Comparison of ENCODE assay signal across 1 cellular context in the genomic region with DNA sequence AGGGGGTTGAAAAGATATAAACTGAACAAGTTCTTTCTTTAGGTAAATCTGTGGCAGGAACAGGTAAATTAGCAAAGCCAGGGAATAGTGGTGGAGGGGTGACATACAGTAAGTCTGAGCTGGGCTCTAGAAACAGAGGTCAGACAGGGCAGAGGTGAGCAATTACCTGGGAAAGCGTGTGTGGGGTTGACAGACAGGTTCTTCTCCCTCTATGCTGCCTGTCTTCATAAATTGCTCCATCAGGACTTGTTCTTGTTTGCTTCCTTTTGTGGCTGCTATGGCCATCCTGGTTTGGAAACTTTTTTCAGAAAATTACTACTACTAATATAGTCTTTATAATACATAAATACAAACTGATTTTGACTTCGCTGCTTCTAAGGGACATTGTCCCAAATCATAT.
TF ChIP-seq lines count a peak whose summit lies in the region.

No MANE protein-coding gene starts in this region.

TF ChIP-seq in GM23338, 12 proteins besides CTCF, POLR2A, EP300 and RAD21 (continued from another document):
- TF ChIP-seq, protein P1, sequence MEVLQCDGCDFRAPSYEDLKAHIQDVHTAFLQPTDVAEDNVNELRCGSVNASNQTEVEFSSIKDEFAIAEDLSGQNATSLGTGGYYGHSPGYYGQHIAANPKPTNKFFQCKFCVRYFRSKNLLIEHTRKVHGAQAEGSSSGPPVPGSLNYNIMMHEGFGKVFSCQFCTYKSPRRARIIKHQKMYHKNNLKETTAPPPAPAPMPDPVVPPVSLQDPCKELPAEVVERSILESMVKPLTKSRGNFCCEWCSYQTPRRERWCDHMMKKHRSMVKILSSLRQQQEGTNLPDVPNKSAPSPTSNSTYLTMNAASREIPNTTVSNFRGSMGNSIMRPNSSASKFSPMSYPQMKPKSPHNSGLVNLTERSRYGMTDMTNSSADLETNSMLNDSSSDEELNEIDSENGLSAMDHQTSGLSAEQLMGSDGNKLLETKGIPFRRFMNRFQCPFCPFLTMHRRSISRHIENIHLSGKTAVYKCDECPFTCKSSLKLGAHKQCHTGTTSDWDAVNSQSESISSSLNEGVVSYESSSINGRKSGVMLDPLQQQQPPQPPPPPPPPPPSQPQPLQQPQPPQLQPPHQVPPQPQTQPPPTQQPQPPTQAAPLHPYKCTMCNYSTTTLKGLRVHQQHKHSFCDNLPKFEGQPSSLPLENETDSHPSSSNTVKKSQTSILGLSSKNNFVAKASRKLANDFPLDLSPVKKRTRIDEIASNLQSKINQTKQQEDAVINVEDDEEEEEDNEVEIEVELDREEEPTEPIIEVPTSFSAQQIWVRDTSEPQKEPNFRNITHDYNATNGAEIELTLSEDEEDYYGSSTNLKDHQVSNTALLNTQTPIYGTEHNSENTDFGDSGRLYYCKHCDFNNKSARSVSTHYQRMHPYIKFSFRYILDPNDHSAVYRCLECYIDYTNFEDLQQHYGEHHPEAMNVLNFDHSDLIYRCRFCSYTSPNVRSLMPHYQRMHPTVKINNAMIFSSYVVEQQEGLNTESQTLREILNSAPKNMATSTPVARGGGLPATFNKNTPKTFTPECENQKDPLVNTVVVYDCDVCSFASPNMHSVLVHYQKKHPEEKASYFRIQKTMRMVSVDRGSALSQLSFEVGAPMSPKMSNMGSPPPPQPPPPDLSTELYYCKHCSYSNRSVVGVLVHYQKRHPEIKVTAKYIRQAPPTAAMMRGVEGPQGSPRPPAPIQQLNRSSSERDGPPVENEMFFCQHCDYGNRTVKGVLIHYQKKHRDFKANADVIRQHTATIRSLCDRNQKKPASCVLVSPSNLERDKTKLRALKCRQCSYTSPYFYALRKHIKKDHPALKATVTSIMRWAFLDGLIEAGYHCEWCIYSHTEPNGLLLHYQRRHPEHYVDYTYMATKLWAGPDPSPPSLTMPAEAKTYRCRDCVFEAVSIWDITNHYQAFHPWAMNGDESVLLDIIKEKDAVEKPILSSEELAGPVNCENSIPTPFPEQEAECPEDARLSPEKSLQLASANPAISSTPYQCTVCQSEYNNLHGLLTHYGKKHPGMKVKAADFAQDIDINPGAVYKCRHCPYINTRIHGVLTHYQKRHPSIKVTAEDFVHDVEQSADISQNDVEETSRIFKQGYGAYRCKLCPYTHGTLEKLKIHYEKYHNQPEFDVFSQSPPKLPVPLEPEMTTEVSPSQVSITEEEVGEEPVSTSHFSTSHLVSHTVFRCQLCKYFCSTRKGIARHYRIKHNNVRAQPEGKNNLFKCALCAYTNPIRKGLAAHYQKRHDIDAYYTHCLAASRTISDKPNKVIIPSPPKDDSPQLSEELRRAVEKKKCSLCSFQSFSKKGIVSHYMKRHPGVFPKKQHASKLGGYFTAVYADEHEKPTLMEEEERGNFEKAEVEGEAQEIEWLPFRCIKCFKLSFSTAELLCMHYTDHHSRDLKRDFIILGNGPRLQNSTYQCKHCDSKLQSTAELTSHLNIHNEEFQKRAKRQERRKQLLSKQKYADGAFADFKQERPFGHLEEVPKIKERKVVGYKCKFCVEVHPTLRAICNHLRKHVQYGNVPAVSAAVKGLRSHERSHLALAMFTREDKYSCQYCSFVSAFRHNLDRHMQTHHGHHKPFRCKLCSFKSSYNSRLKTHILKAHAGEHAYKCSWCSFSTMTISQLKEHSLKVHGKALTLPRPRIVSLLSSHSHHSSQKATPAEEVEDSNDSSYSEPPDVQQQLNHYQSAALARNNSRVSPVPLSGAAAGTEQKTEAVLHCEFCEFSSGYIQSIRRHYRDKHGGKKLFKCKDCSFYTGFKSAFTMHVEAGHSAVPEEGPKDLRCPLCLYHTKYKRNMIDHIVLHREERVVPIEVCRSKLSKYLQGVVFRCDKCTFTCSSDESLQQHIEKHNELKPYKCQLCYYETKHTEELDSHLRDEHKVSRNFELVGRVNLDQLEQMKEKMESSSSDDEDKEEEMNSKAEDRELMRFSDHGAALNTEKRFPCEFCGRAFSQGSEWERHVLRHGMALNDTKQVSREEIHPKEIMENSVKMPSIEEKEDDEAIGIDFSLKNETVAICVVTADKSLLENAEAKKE (CRISPR knock-in tag; IDR thresholded peaks at IDR 0.05) = no peak
- TF ChIP-seq STAT1 (IDR thresholded peaks at IDR 0.05; ENCODE audit: unreplicated experiment) (no peak), EZH2 (IDR thresholded peaks at IDR 0.05; ENCODE audit: low read depth, unreplicated experiment) (no peak), ZNF331 (CRISPR knock-in tag; IDR thresholded peaks at IDR 0.05; ENCODE audit: low read depth) (no peak), CREB1 (CRISPR knock-in tag; IDR thresholded peaks at IDR 0.05; ENCODE audit: low read depth) (no peak), ZNF114 (CRISPR knock-in tag; IDR thresholded peaks at IDR 0.05) (no peak), EZH2phosphoT487 (IDR thresholded peaks at IDR 0.05; ENCODE audit: unreplicated experiment) (no peak), JUNB (IDR thresholded peaks at IDR 0.05; ENCODE audit: unreplicated experiment) (no peak)
- TF ChIP-seq, protein P2, sequence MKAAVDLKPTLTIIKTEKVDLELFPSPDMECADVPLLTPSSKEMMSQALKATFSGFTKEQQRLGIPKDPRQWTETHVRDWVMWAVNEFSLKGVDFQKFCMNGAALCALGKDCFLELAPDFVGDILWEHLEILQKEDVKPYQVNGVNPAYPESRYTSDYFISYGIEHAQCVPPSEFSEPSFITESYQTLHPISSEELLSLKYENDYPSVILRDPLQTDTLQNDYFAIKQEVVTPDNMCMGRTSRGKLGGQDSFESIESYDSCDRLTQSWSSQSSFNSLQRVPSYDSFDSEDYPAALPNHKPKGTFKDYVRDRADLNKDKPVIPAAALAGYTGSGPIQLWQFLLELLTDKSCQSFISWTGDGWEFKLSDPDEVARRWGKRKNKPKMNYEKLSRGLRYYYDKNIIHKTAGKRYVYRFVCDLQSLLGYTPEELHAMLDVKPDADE (IDR thresholded peaks at IDR 0.05) = no peak
